ENCODE assay signal across 20 cellular contexts in genomic region chr3:24315342-24315741, GRCh38.
"Had no signal": no experiment of that assay in that cellular context is flagged by ENCODE, and none has a peak within 500 bp of the region (broad histone marks: within the 10 kb centered on the region; RNA-seq: fewer than 3 reads in every experiment).

No MANE protein-coding gene starts in this region.

- H3K4me3 ChIP-seq: dorsolateral prefrontal cortex, esophagus muscularis mucosa, hepatocyte, mucosa of descending colon, right atrium auricular region, sigmoid colon, skin epidermis, testis, tibial nerve had no signal

- H3K27me3 ChIP-seq: dorsolateral prefrontal cortex, esophagus muscularis mucosa, hepatocyte, neutrophil, right atrium auricular region, sigmoid colon, testis, tibial nerve had no signal

- H3K4me3 Mint-ChIP-seq: naive thymus-derived CD8-positive, alpha-beta T cell; stimulated activated naive B cell treated with anti-CD40 and anti-IgM and Interleukin-4, amounts not matched to agents 10 μg/mL and 1 μg/mL and 100 μg/mL, for 72 hours; stimulated activated naive CD8-positive, alpha-beta T cell treated with anti-CD3 and anti-CD28 coated beads, Interleukin-15, amount 100 ng/mL, for 72 hours had no signal

- H3K36me3 ChIP-seq: neutrophil, right atrium auricular region, tibial nerve had no signal

- H3K27ac Mint-ChIP-seq: naive thymus-derived CD8-positive, alpha-beta T cell; stimulated activated naive B cell treated with anti-CD40 and anti-IgM and Interleukin-4, amounts not matched to agents 10 μg/mL and 1 μg/mL and 100 μg/mL, for 72 hours; stimulated activated naive CD8-positive, alpha-beta T cell treated with anti-CD3 and anti-CD28 coated beads, Interleukin-15, amount 100 ng/mL, for 72 hours had no signal

- H3K27me3 Mint-ChIP-seq: stimulated activated naive B cell treated with anti-CD40 and anti-IgM and Interleukin-4, amounts not matched to agents 10 μg/mL and 1 μg/mL and 100 μg/mL, for 72 hours; stimulated activated naive CD8-positive, alpha-beta T cell treated with anti-CD3 and anti-CD28 coated beads, Interleukin-15, amount 100 ng/mL, for 72 hours had no signal

- ATAC-seq: left lobe of liver; mucosa of descending colon; naive thymus-derived CD8-positive, alpha-beta T cell; stimulated activated naive B cell treated with anti-CD40 and anti-IgM and Interleukin-4, amounts not matched to agents 10 μg/mL and 1 μg/mL and 100 μg/mL, for 72 hours; stimulated activated naive CD8-positive, alpha-beta T cell treated with anti-CD3 and anti-CD28 coated beads, Interleukin-15, amount 100 ng/mL, for 72 hours had no signal

- H3K36me3 Mint-ChIP-seq: naive thymus-derived CD8-positive, alpha-beta T cell had no signal

- H3K4me1 Mint-ChIP-seq: stimulated activated naive CD8-positive, alpha-beta T cell treated with anti-CD3 and anti-CD28 coated beads, Interleukin-15, amount 100 ng/mL, for 72 hours had no signal

- DNase-seq: cortex of kidney; dorsolateral prefrontal cortex; effector CD8-positive, alpha-beta T cell; head of caudate nucleus; mucosa of descending colon; naive thymus-derived CD8-positive, alpha-beta T cell; posterior cingulate gyrus; sigmoid colon; stimulated activated CD4-positive, alpha-beta T cell treated with anti-CD3 and anti-CD28 coated beads, Interleukin-2, amount 100 ng/mL, for 24 hours; stimulated activated CD4-positive, alpha-beta T cell treated with anti-CD3 and anti-CD28 coated beads, Interleukin-4, amount 100 ng/mL, for 4 hours; stimulated activated naive B cell treated with anti-CD40 and anti-IgM and Interleukin-4, amounts not matched to agents 10 μg/mL and 1 μg/mL and 100 μg/mL, for 72 hours; stimulated activated naive CD8-positive, alpha-beta T cell treated with anti-CD3 and anti-CD28 coated beads, Interleukin-15, amount 100 ng/mL, for 72 hours; testis had no signal
